Comparison of ENCODE assay signal across 23 cellular contexts in the genomic region with DNA sequence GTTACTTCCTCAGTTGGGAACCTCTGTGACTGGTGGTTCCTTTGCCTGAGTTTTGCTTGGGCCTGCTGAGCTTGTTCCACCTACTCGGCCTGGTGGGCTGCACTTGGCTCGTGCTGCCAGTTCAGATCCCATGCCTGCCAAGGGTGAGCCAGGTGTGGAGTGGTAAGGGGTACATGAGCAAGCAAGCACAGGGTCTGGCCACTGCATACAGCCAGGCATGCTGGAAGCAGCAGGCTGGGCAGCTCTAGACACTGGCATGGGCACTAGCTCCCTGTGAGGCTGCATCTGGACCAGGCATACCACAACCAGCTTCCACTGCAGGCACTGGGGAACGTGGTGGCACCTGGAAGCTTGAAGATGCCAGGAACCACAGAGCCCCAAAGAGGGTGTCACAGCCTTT.
"Had no signal": no experiment of that assay in that cellular context is flagged by ENCODE, and none has a peak within 500 bp of the region (broad histone marks: within the 10 kb centered on the region; RNA-seq: fewer than 3 reads in every experiment).

No MANE protein-coding gene starts in this region.

- H3K4me3 ChIP-seq: coronary artery, dorsolateral prefrontal cortex, esophagus muscularis mucosa, gastroesophageal sphincter, heart left ventricle, hepatocyte, left lung, lung had no signal

- H3K4me1 ChIP-seq: foreskin keratinocyte, left lung had no signal

- H3K27ac ChIP-seq: coronary artery, dorsolateral prefrontal cortex, esophagus muscularis mucosa, foreskin keratinocyte, gastroesophageal sphincter, heart left ventricle, hepatocyte, left lung had no signal

- H3K4me1 Mint-ChIP-seq: immature natural killer cell, memory B cell had no signal

- H3K27me3 ChIP-seq: esophagus muscularis mucosa, foreskin keratinocyte, gastroesophageal sphincter, heart left ventricle, hepatocyte, left lung had no signal

- H2AFZ ChIP-seq: hepatocyte had no signal

- H3K4me3 Mint-ChIP-seq: immature natural killer cell, memory B cell had no signal

- H3K4me2 ChIP-seq: hepatocyte had no signal

- ATAC-seq: foreskin keratinocyte, gastroesophageal sphincter, heart left ventricle, left cardiac atrium, left lung, left ventricle myocardium superior had no signal

- H3K36me3 ChIP-seq: gastroesophageal sphincter, heart left ventricle, left lung had no signal

- H3K27ac Mint-ChIP-seq: immature natural killer cell, memory B cell had no signal

- DNase-seq: dermis blood vessel endothelial cell; dorsolateral prefrontal cortex; effector CD4-positive, alpha-beta T cell; effector memory CD4-positive, alpha-beta T cell; foreskin keratinocyte; heart left ventricle; hypothalamus; immature natural killer cell; islet precursor cell; kidney; kidney glomerular epithelial cell; left cardiac atrium; left lung; left ventricle myocardium superior; mammary epithelial cell; mesendoderm; midbrain had no signal

- H3K36me3 Mint-ChIP-seq: immature natural killer cell, memory B cell had no signal
